2 cellular contexts compared by ENCODE assay signal in genomic region chr14:90396342-90397339, GRCh38.
TF ChIP-seq lines count a peak whose summit lies in the region.

TSS of gene CALM1 (plus strand) at chr14:90397029. CDS start at chr14:90397231, 202 bp downstream.

TF ChIP-seq in IMR-90, 13 proteins besides CTCF, POLR2A, EP300 and RAD21 (continued from another document):
- TF ChIP-seq MAZ (IDR thresholded peaks at IDR 0.05; ENCODE audit: borderline replicate concordance, low read depth, low read length) (peak; percentile 86; the same call in 1 of the 2 replicates), SMC3 (IDR thresholded peaks at IDR 0.05; ENCODE audit: low read depth, low read length) (peak; percentile 42; the same call in 1 of the 2 replicates), MAFK (IDR thresholded peaks at IDR 0.05; ENCODE audit: low read depth, low read length) (no peak), FOS (IDR thresholded peaks at IDR 0.05; ENCODE audit: low read depth, low read length) (peak; percentile 42; the same call in 1 of the 2 replicates), MXI1 (IDR thresholded peaks at IDR 0.05; ENCODE audit: borderline replicate concordance, low read depth, low read length) (peak; percentile 81), CHD1 (IDR thresholded peaks at IDR 0.05; ENCODE audit: low read depth, low read length) (no peak; the same call in 1 of the 2 replicates), RFX5 (IDR thresholded peaks at IDR 0.05; ENCODE audit: low read depth, low read length) (no peak)
TF ChIP-seq in IMR-90: peak in this region for 7.

TF ChIP-seq in PFSK-1, 5 proteins besides CTCF, POLR2A, EP300 and RAD21 (continued from another document):
- peak in 1 of 2 experiments; percentile 53; a peak in 1 of 4 replicates for TF ChIP-seq REST (IDR thresholded peaks at IDR 0.05; ENCODE audit: insufficient read depth in 1 of 2, low read depth in 2 of 2, low read length in 2 of 2)
TF ChIP-seq in PFSK-1: peak in this region for 5.
